Comparison of ENCODE assay signal across 13 cellular contexts in genomic region chr11:128724891-128725611, GRCh38. TPM values are rescaled to one million over a fixed set of nuclear protein-coding genes. Genes with fewer than 3 reads are reported as not detected.
DNase-seq lines count a peak whose midpoint lies in the region; ATAC-seq and TF ChIP-seq lines count a peak whose summit lies in the region.
"Had no signal": no experiment of that assay in that cellular context is flagged by ENCODE, and none has a peak within 500 bp of the region (broad histone marks: within the 10 kb centered on the region; RNA-seq: fewer than 3 reads in every experiment).

No MANE protein-coding gene starts in this region.

- H3K9ac ChIP-seq in rectal smooth muscle tissue (ENCODE audit: low read length) = peak overlapping the region; percentile 16

- no peak for TF ChIP-seq POLR2A in heart left ventricle (IDR thresholded peaks at IDR 0.05)

- H3K27me3 ChIP-seq in rectal smooth muscle tissue (ENCODE audit: control insufficient read depth, insufficient read depth, low read length) = no peaks in the 10 kb centered on the region
- no peaks in the 10 kb centered on the region for H3K27me3 ChIP-seq in heart left ventricle

- ATAC-seq in GM18861 (IDR thresholded peaks at IDR 0.05; ENCODE audit: unreplicated experiment) = peak; percentile 4
- peak; percentile 7 for ATAC-seq in HG02759 (IDR thresholded peaks at IDR 0.05; ENCODE audit: unreplicated experiment)
- ATAC-seq in activated B cell treated with CpG ODN at 0.5 μM for 24 hours (ENCODE audit: low read depth) = peak; percentile 14
- no peak for ATAC-seq in HG02588 (IDR thresholded peaks at IDR 0.05; ENCODE audit: unreplicated experiment)
- no peak for ATAC-seq in heart left ventricle
- ATAC-seq: Panc1 had no signal

- H3K4me3 ChIP-seq in rectal smooth muscle tissue (ENCODE audit: low read length) (no peak overlapping the region), heart left ventricle (peak overlapping the region in 1 of 12 donors; percentile 38)

- intact Hi-C loops in activated B cell treated with CpG ODN at 0.5 μM for 24 hours (cut with micrococcal nuclease) (loop anchor here (1.0 kb wide), 1 partner anchor 31 kb away; the partner anchor contains the start of gene FLI1), heart left ventricle (cut with DNase I) (loop anchor here in 2 of 10 donors (5.0 kb wide), 1 partner anchor 33 kb away; the partner anchor contains the start of gene FLI1 (in 2 of the 2))

- H3K4me3 Mint-ChIP-seq in activated B cell treated with CpG ODN at 0.5 μM for 24 hours = peak overlapping the region; percentile 83
- H3K4me3 Mint-ChIP-seq: nephron had no signal

- CTCF ChIA-PET in activated B cell treated with CpG ODN at 0.5 μM for 24 hours (lab: Charles Lee) = interaction anchor here (1.1 to 2.1 kb wide), 4 partner anchors 9 to 435 kb away, joined by 5 to 8 read pairs (median 5); no protein-coding TSS in a partner anchor

- no peaks in the 10 kb centered on the region for H3K9me3 Mint-ChIP-seq in activated B cell treated with CpG ODN at 0.5 μM for 24 hours
- H3K9me3 Mint-ChIP-seq: nephron had no signal

- POLR2A ChIA-PET in activated B cell treated with CpG ODN at 0.5 μM for 24 hours (lab: Charles Lee) = interaction anchor here (0.7 to 4.4 kb wide), 12 partner anchors 12 to 106 kb away, joined by 3 to 79 read pairs (median 11); partner anchors contain the start of gene FLI1

- H3K36me3 ChIP-seq in rectal smooth muscle tissue (ENCODE audit: control insufficient read depth, insufficient read depth, low read length) = no peaks in the 10 kb centered on the region
- H3K36me3 ChIP-seq in heart left ventricle = no peaks in the 10 kb centered on the region

- WGBS in heart left ventricle, 4 donors = 76 to 88% (median 78%) methylated on average over 9 of the region's 9 CpGs

- H3K4me1 Mint-ChIP-seq in activated B cell treated with CpG ODN at 0.5 μM for 24 hours = peaks cover 98% of the 10 kb centered on the region

- H3K27ac ChIP-seq in rectal smooth muscle tissue (ENCODE audit: low read depth, low read length) (no peak overlapping the region), heart left ventricle (peak overlapping the region in 4 of 12 donors; percentile 17 to 90 (median 26))

- DNase-seq in activated B cell treated with CpG ODN at 0.5 μM for 24 hours (no peak), D341Med (ENCODE audit: low spot score) (no peak), DMS53 (lab: John Stamatoyannopoulos, UW) (no peak), heart left ventricle (no peak)
- DNase-seq: cerebellar nuclear complex, glutamatergic neuron, NCI-H1048 had no signal

- H3K27ac Mint-ChIP-seq in activated B cell treated with CpG ODN at 0.5 μM for 24 hours = peak overlapping the region; percentile 98

- no peaks in the 10 kb centered on the region for H3K27me3 Mint-ChIP-seq in activated B cell treated with CpG ODN at 0.5 μM for 24 hours

- peaks cover 24% of the 10 kb centered on the region for H3K36me3 Mint-ChIP-seq in activated B cell treated with CpG ODN at 0.5 μM for 24 hours (ENCODE audit: low read depth)

- no peaks in the 10 kb centered on the region for H3K4me1 ChIP-seq in rectal smooth muscle tissue (ENCODE audit: control insufficient read depth, insufficient read depth, low read length)
- H3K4me1 ChIP-seq in heart left ventricle = peaks cover 11 to 99% (median 79%) of the 10 kb centered on the region in 12 donors

- H3K9me3 ChIP-seq in heart left ventricle = no peaks in the 10 kb centered on the region

- no peak for TF ChIP-seq CTCF in activated B cell treated with CpG ODN at 0.5 μM for 24 hours (IDR thresholded peaks at IDR 0.05)
- TF ChIP-seq CTCF in heart left ventricle (IDR thresholded peaks at IDR 0.05) = no peak

RNA-seq across cellular contexts. Expression of gene FLI1, which starts 31.2 kb away (rescaled TPM):
- total RNA-seq in activated B cell treated with CpG ODN at 0.5 μM for 24 hours = 64.9 and 69.2 TPM in 2 replicates
- total RNA-seq in heart left ventricle = 10 to 100 TPM in 8 of 9 donors, 1 to 10 TPM in 1; 9.7 to 41.4 (median 19.4) TPM
- polyA plus RNA-seq in heart left ventricle = 10 to 100 TPM in 1 of 2 donors, 1 to 10 TPM in 1; 6.7 to 12.4 TPM

Comparison
In these comparisons a context has a peak if more than half of its experiments do, and no peak if none do; other contexts are left out.
1. ATAC-seq: peak in GM18861 (single experiment), HG02759 (single experiment) and activated B cell treated with CpG ODN at 0.5 μM for 24 hours (single experiment); none in HG02588 (single experiment) and heart left ventricle (0 of 4).